Comparison of ENCODE assay signal across 10 cellular contexts in genomic region chr12:49903351-49903699, GRCh38. TPM values are rescaled to one million over a fixed set of nuclear protein-coding genes. Genes with fewer than 3 reads are reported as not detected.
DNase-seq lines count a peak whose midpoint lies in the region; ATAC-seq, FAIRE-seq and TF ChIP-seq lines count a peak whose summit lies in the region.
"Had no signal": no experiment of that assay in that cellular context is flagged by ENCODE, and none has a peak within 500 bp of the region (broad histone marks: within the 10 kb centered on the region; RNA-seq: fewer than 3 reads in every experiment).

No MANE protein-coding gene starts in this region.

- in situ Hi-C loops in HAP-1 (cut with MboI; ENCODE audit: low sequenced_read_pairs) = no loop called here

- peak overlapping the region; percentile 39 for H3K4me3 Mint-ChIP-seq in activated CD8-positive, alpha-beta T cell treated with anti-CD3 and anti-CD28 coated beads, Interleukin-2, amount 10 ng/mL, durations not matched to agents 7 days and 5 days

- H3K4me3 ChIP-seq in HAP-1 (peak overlapping the region; percentile 17), right atrium auricular region (peak overlapping the region; percentile 8 to 50), sigmoid colon (peak overlapping the region; percentile 15 to 53 (median 38)), small intestine (ENCODE audit: low read depth in 1 of 2, low read length in 2 of 2) (no peak overlapping the region), mucosa of descending colon (no peak overlapping the region)
- H3K4me3 ChIP-seq: body of pancreas had no signal

- H3K9me3 Mint-ChIP-seq in activated CD8-positive, alpha-beta T cell treated with anti-CD3 and anti-CD28 coated beads, Interleukin-2, amount 10 ng/mL, durations not matched to agents 7 days and 5 days (ENCODE audit: insufficient read depth) = no peaks in the 10 kb centered on the region

- CTCF ChIA-PET in activated CD8-positive, alpha-beta T cell treated with anti-CD3 and anti-CD28 coated beads, Interleukin-2, amount 10 ng/mL, durations not matched to agents 7 days and 5 days (lab: Charles Lee) = interaction anchor here (3.1 kb wide), 1 partner anchor 43 kb away, joined by 14 read pairs; no protein-coding TSS in a partner anchor

- peaks cover 15% of the 10 kb centered on the region for H3K27me3 Mint-ChIP-seq in activated CD8-positive, alpha-beta T cell treated with anti-CD3 and anti-CD28 coated beads, Interleukin-2, amount 10 ng/mL, durations not matched to agents 7 days and 5 days (ENCODE audit: low read depth)

- WGBS in sigmoid colon, 2 donors = 60 to 73% methylated on average over 12 of the region's 12 CpGs
- 48 to 71% (median 57%) methylated on average over 12 of the region's 12 CpGs for WGBS in small intestine, 3 donors

- TF ChIP-seq CTCF in right atrium auricular region (IDR thresholded peaks at IDR 0.05) (no peak), sigmoid colon (IDR thresholded peaks at IDR 0.05) (no peak), mucosa of descending colon (IDR thresholded peaks at IDR 0.05) (no peak)

- H3K36me3 ChIP-seq in HAP-1 (replicated peaks) (no peaks in the 10 kb centered on the region), right atrium auricular region (no peaks in the 10 kb centered on the region), sigmoid colon (no peaks in the 10 kb centered on the region), small intestine (ENCODE audit: control insufficient read depth in 2 of 2, insufficient read depth in 2 of 2, low read length in 2 of 2) (no peaks in the 10 kb centered on the region), mucosa of descending colon (ENCODE audit: low read depth) (no peaks in the 10 kb centered on the region)

- no peak for FAIRE-seq in small intestine (lab: Jason Lieb, UNC)

- H3K4me1 Mint-ChIP-seq in activated CD8-positive, alpha-beta T cell treated with anti-CD3 and anti-CD28 coated beads, Interleukin-2, amount 10 ng/mL, durations not matched to agents 7 days and 5 days (ENCODE audit: low read depth) = peaks cover 17% of the 10 kb centered on the region

- no peaks in the 10 kb centered on the region for H3K27me3 ChIP-seq in HAP-1 (ENCODE audit: low read depth)
- H3K27me3 ChIP-seq in right atrium auricular region = no peaks in the 10 kb centered on the region
- peaks cover 0 to 2% (median 0%) of the 10 kb centered on the region in 3 donors for H3K27me3 ChIP-seq in sigmoid colon
- H3K27me3 ChIP-seq in small intestine (ENCODE audit: control insufficient read depth in 2 of 2, insufficient read depth in 2 of 2, low read length in 2 of 2) = peaks cover 0 to 5% of the 10 kb centered on the region in 2 donors
- H3K27me3 ChIP-seq: body of pancreas had no signal

- H3K27ac Mint-ChIP-seq in activated CD8-positive, alpha-beta T cell treated with anti-CD3 and anti-CD28 coated beads, Interleukin-2, amount 10 ng/mL, durations not matched to agents 7 days and 5 days = no peak overlapping the region

- POLR2A ChIA-PET in activated CD8-positive, alpha-beta T cell treated with anti-CD3 and anti-CD28 coated beads, Interleukin-2, amount 10 ng/mL, durations not matched to agents 7 days and 5 days (lab: Charles Lee) = no interaction called here

- TF ChIP-seq EP300 in sigmoid colon (IDR thresholded peaks at IDR 0.05) = no peak

- peak; percentile 4 for ATAC-seq in activated CD8-positive, alpha-beta T cell treated with anti-CD3 and anti-CD28 coated beads, Interleukin-2, amount 10 ng/mL, durations not matched to agents 7 days and 5 days
- no peak for ATAC-seq in mucosa of descending colon

- no peaks in the 10 kb centered on the region for H3K36me3 Mint-ChIP-seq in activated CD8-positive, alpha-beta T cell treated with anti-CD3 and anti-CD28 coated beads, Interleukin-2, amount 10 ng/mL, durations not matched to agents 7 days and 5 days (ENCODE audit: low read depth)

- H3K27ac ChIP-seq in right atrium auricular region = peak overlapping the region in 1 of 2 donors; percentile 55
- peak overlapping the region; percentile 45 to 64 (median 48) for H3K27ac ChIP-seq in sigmoid colon
- no peak overlapping the region for H3K27ac ChIP-seq in small intestine (ENCODE audit: low read depth in 1 of 2, low read length in 1 of 2)
- H3K27ac ChIP-seq: body of pancreas, HL-60 had no signal

- intact Hi-C loops in sigmoid colon (cut with DNase I) = loop anchor here (2.0 kb wide), 1 partner anchor 37 kb away; no protein-coding TSS in a partner anchor
- intact Hi-C loops in mucosa of descending colon (cut with DNase I, micrococcal nuclease) = no loop called here

- H3K4me1 ChIP-seq in HAP-1 (peaks cover 7% of the 10 kb centered on the region; the same call in 1 of the 2 replicates), right atrium auricular region (peaks cover 0 to 16% of the 10 kb centered on the region in 2 donors), sigmoid colon (peaks cover 0 to 19% (median 9%) of the 10 kb centered on the region in 4 donors), small intestine (ENCODE audit: control insufficient read depth in 2 of 2, insufficient read depth in 1 of 2, low read depth in 1 of 2, low read length in 1 of 2) (no peaks in the 10 kb centered on the region), mucosa of descending colon (ENCODE audit: low read depth) (no peaks in the 10 kb centered on the region)
- H3K4me1 ChIP-seq: body of pancreas had no signal

- H3K9me3 ChIP-seq in HAP-1 (no peaks in the 10 kb centered on the region), right atrium auricular region (no peaks in the 10 kb centered on the region), sigmoid colon (no peaks in the 10 kb centered on the region), small intestine (ENCODE audit: control insufficient read depth, low read depth) (no peaks in the 10 kb centered on the region), mucosa of descending colon (no peaks in the 10 kb centered on the region)
- H3K9me3 ChIP-seq: body of pancreas had no signal

- no peak for DNase-seq in HAP-1 (ENCODE audit: low spot score in 2 of 2)
- DNase-seq in activated CD8-positive, alpha-beta T cell treated with anti-CD3 and anti-CD28 coated beads, Interleukin-2, amount 10 ng/mL, durations not matched to agents 7 days and 5 days = no peak
- no peak for DNase-seq in right atrium auricular region (ENCODE audit: low spot score)
- peak; percentile 66 for DNase-seq in sigmoid colon
- no peak for DNase-seq in small intestine
- DNase-seq in dedifferentiated amniotic fluid mesenchymal stem cell (ENCODE audit: extremely low spot score) = no peak
- DNase-seq in NCI-H2227 (lab: John Stamatoyannopoulos, UW; ENCODE audit: unreplicated experiment) = no peak
- no peak for DNase-seq in mucosa of descending colon

- TF ChIP-seq POLR2A in sigmoid colon (IDR thresholded peaks at IDR 0.05) = no peak

RNA-seq across cellular contexts. Expression of gene FAIM2, which starts 0.4 kb away (rescaled TPM):
- under 1 TPM; 0.23 to 0.55 TPM for total RNA-seq in activated CD8-positive, alpha-beta T cell treated with anti-CD3 and anti-CD28 coated beads, Interleukin-2, amount 10 ng/mL, durations not matched to agents 7 days and 5 days
- 1 to 10 TPM; 4.6 to 9.8 TPM for total RNA-seq in right atrium auricular region
- total RNA-seq in sigmoid colon = 10 to 100 TPM in 1 of 4 donors, 1 to 10 TPM in 3; 5.8 to 12.8 (median 7.5) TPM
- 1 to 10 TPM in 2 of 3 donors, not detected in 1; 1.2 to 5.6 TPM for polyA plus RNA-seq in sigmoid colon
- polyA plus RNA-seq in small intestine = 10 to 100 TPM in 1 of 3 donors, not detected in 2; 13.5 TPM
- 10 to 100 TPM in 1 of 3 donors, 1 to 10 TPM in 1, under 1 TPM in 1; 0.67 to 12.9 (median 2.5) TPM for total RNA-seq in mucosa of descending colon

RNA-seq across cellular contexts. Expression of gene AQP2, which starts 47.2 kb away (rescaled TPM):
- total RNA-seq in activated CD8-positive, alpha-beta T cell treated with anti-CD3 and anti-CD28 coated beads, Interleukin-2, amount 10 ng/mL, durations not matched to agents 7 days and 5 days = not detected
- total RNA-seq in right atrium auricular region (under 1 TPM in 1 of 2 donors, not detected in 1; 0.83 TPM), sigmoid colon (not detected), mucosa of descending colon (not detected)
- polyA plus RNA-seq in sigmoid colon (not detected), small intestine (not detected)
- total RNA-seq: body of pancreas had no signal

RNA-seq across cellular contexts. Expression of gene AQP5, which starts 58.3 kb away (rescaled TPM):
- total RNA-seq in activated CD8-positive, alpha-beta T cell treated with anti-CD3 and anti-CD28 coated beads, Interleukin-2, amount 10 ng/mL, durations not matched to agents 7 days and 5 days = not detected
- total RNA-seq in right atrium auricular region = 1 to 10 TPM in 1 of 2 donors, not detected in 1; 2.1 TPM
- not detected for total RNA-seq in sigmoid colon
- polyA plus RNA-seq in sigmoid colon = under 1 TPM in 1 of 3 donors, not detected in 2; 0.09 TPM
- polyA plus RNA-seq in small intestine = under 1 TPM in 1 of 3 donors, not detected in 2; 0.12 TPM
- total RNA-seq in mucosa of descending colon = not detected

Comparison
In these comparisons a context has a peak if more than half of its experiments do, and no peak if none do; other contexts are left out.
1. H3K4me3 ChIP-seq: peak in HAP-1 (single experiment), right atrium auricular region (2 of 2) and sigmoid colon (4 of 4); none in small intestine (0 of 2) and mucosa of descending colon (single experiment).
2. H3K27ac ChIP-seq: peak in sigmoid colon (4 of 4); none in small intestine (0 of 2).